Comparison of ENCODE assay signal across 8 cellular contexts in the genomic region with DNA sequence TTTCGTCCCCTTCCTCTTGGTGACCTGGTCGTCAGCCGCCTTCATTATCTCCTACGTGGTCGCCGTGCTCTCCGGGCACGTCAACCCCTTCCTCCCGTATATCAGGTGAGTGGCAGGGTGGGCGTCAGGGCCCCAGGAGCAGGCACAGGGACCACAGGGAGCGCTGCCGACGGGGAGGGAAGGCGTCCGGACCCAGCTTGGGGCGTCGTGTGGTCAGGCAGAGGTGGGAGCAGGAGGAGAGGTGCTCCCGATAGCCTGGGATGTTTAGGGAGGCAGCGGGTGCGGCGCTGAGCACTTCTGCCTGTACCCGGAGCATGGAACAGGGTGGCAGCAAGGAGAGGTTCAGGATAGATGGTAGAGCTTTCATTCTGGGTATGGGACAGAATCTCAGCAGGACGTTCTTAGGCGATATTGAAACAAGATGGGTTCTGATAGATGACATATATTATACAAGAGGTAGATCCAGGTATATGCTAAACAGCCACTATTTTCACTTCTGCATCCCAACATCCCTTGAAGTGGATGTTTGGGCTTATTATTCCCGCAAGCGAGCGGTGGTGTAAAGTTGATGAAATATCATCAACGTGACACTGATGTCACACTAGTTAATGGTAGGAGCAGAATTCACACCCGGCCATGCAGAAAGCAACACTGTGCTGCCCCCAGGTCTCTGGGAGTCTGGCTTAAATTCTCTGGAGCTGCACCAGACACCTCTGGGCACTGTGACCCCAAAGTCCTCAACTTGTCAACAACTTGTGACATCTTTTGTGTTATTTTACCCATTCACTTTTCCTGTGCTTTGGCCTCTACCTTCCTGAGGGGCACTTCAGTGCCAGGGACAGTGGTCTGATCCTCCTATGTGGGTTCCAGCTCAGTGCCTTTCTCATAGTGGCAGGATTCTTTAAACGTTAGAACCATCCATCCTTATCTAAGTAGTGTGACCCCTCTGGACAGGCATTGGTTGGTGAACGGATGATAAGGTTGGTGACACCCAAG. TPM values are rescaled to one million over a fixed set of nuclear protein-coding genes. Genes with fewer than 3 reads are reported as not detected.
DNase-seq lines count a peak whose midpoint lies in the region; ATAC-seq and TF ChIP-seq lines count a peak whose summit lies in the region.

No MANE protein-coding gene starts in this region.

- no peak for TF ChIP-seq CTCF in WTC11 (IDR thresholded peaks at IDR 0.05)
- no peak for TF ChIP-seq CTCF in foreskin keratinocyte (conservative IDR thresholded peaks at IDR 0.05)
- TF ChIP-seq CTCF in osteocyte (IDR thresholded peaks at IDR 0.05) = no peak

- H3K9me3 Mint-ChIP-seq in WTC11 (no peaks in the 10 kb centered on the region), osteocyte (ENCODE audit: unreplicated experiment) (no peaks in the 10 kb centered on the region)

- peaks cover 27% of the 10 kb centered on the region for H3K27me3 Mint-ChIP-seq in WTC11 (ENCODE audit: low read depth)
- no peaks in the 10 kb centered on the region for H3K27me3 Mint-ChIP-seq in osteocyte (ENCODE audit: unreplicated experiment)

- in situ Hi-C loops in Caki2 (cut with HindIII; ENCODE audit: low pct_unique_long_range_greater_than_20kb, low sequenced_read_pairs) = no loop called here

- DNase-seq in Caki2 (ENCODE audit: low read depth) (peak; percentile 94), HK-2 (ENCODE audit: unreplicated experiment) (peak; percentile 56), WTC11 (ENCODE audit: low spot score) (no peak), foreskin keratinocyte (no peak), osteocyte (ENCODE audit: extremely low spot score, unreplicated experiment) (no peak), NK-92 (lab: John Stamatoyannopoulos, UW; ENCODE audit: unreplicated experiment) (no peak), NCI-H526 treated with DMSO at 0.1 percent for 48 hours (lab: John Stamatoyannopoulos, UW) (no peak)

- H3K27ac Mint-ChIP-seq in WTC11 (no peak overlapping the region), osteocyte (ENCODE audit: unreplicated experiment) (peak overlapping the region; percentile 95)

- no peaks in the 10 kb centered on the region for H3K27me3 ChIP-seq in foreskin keratinocyte

- H3K36me3 Mint-ChIP-seq in WTC11 = peaks cover 4% of the 10 kb centered on the region; the same call in 1 of the 2 replicates
- no peaks in the 10 kb centered on the region for H3K36me3 Mint-ChIP-seq in osteocyte (ENCODE audit: unreplicated experiment)

- ATAC-seq in GM19455 (IDR thresholded peaks at IDR 0.05; ENCODE audit: unreplicated experiment) = peak; percentile 29
- peak; percentile 43 for ATAC-seq in WTC11
- ATAC-seq in foreskin keratinocyte = peak; percentile 48

- peak overlapping the region; percentile 87 for H3K4me3 Mint-ChIP-seq in WTC11
- H3K4me3 Mint-ChIP-seq in osteocyte (ENCODE audit: unreplicated experiment) = peak overlapping the region; percentile 93

- H3K27ac ChIP-seq in foreskin keratinocyte = peak overlapping the region; percentile 94

- CTCF ChIA-PET in WTC11 (lab: Charles Lee) = interaction anchor here (1.1 kb wide), 1 partner anchor 48 kb away, joined by 6 read pairs; a partner anchor contains a TSS

- peaks cover 10% of the 10 kb centered on the region for H3K4me1 Mint-ChIP-seq in WTC11
- peaks cover 28% of the 10 kb centered on the region for H3K4me1 Mint-ChIP-seq in osteocyte (ENCODE audit: unreplicated experiment)

- POLR2A ChIA-PET in WTC11 (lab: Charles Lee) = no interaction called here

- no peaks in the 10 kb centered on the region for H3K4me1 ChIP-seq in foreskin keratinocyte

TF ChIP-seq in WTC11, 78 proteins besides CTCF, POLR2A, EP300 and RAD21:
- TF ChIP-seq FOXP1 (CRISPR knock-in tag; IDR thresholded peaks at IDR 0.05; ENCODE audit: borderline replicate concordance) = no peak; the same call in 1 of the 2 replicates
- peak; percentile 88; the same call in 1 of the 2 replicates for TF ChIP-seq ZNF263 (CRISPR knock-in tag; IDR thresholded peaks at IDR 0.05; ENCODE audit: low read depth)
- TF ChIP-seq, protein P1, sequence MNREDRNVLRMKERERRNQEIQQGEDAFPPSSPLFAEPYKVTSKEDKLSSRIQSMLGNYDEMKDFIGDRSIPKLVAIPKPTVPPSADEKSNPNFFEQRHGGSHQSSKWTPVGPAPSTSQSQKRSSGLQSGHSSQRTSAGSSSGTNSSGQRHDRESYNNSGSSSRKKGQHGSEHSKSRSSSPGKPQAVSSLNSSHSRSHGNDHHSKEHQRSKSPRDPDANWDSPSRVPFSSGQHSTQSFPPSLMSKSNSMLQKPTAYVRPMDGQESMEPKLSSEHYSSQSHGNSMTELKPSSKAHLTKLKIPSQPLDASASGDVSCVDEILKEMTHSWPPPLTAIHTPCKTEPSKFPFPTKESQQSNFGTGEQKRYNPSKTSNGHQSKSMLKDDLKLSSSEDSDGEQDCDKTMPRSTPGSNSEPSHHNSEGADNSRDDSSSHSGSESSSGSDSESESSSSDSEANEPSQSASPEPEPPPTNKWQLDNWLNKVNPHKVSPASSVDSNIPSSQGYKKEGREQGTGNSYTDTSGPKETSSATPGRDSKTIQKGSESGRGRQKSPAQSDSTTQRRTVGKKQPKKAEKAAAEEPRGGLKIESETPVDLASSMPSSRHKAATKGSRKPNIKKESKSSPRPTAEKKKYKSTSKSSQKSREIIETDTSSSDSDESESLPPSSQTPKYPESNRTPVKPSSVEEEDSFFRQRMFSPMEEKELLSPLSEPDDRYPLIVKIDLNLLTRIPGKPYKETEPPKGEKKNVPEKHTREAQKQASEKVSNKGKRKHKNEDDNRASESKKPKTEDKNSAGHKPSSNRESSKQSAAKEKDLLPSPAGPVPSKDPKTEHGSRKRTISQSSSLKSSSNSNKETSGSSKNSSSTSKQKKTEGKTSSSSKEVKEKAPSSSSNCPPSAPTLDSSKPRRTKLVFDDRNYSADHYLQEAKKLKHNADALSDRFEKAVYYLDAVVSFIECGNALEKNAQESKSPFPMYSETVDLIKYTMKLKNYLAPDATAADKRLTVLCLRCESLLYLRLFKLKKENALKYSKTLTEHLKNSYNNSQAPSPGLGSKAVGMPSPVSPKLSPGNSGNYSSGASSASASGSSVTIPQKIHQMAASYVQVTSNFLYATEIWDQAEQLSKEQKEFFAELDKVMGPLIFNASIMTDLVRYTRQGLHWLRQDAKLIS (CRISPR knock-in tag; IDR thresholded peaks at IDR 0.05; ENCODE audit: borderline replicate concordance) = no peak
- TF ChIP-seq HMGA2 (CRISPR knock-in tag; IDR thresholded peaks at IDR 0.05) = no peak
- TF ChIP-seq ZNF423 (CRISPR knock-in tag; IDR thresholded peaks at IDR 0.05) = no peak
- no peak for TF ChIP-seq CREM (CRISPR knock-in tag; IDR thresholded peaks at IDR 0.05)
- TF ChIP-seq NFE2L1 (CRISPR knock-in tag; IDR thresholded peaks at IDR 0.05) = 0 out of 2 replicates have a peak, but pooled peaks have one; percentile 29
- TF ChIP-seq ZNF219 (CRISPR knock-in tag; IDR thresholded peaks at IDR 0.05; ENCODE audit: borderline replicate concordance) = no peak
- TF ChIP-seq TEAD1 (CRISPR knock-in tag; IDR thresholded peaks at IDR 0.05) = no peak
- TF ChIP-seq, protein P2, sequence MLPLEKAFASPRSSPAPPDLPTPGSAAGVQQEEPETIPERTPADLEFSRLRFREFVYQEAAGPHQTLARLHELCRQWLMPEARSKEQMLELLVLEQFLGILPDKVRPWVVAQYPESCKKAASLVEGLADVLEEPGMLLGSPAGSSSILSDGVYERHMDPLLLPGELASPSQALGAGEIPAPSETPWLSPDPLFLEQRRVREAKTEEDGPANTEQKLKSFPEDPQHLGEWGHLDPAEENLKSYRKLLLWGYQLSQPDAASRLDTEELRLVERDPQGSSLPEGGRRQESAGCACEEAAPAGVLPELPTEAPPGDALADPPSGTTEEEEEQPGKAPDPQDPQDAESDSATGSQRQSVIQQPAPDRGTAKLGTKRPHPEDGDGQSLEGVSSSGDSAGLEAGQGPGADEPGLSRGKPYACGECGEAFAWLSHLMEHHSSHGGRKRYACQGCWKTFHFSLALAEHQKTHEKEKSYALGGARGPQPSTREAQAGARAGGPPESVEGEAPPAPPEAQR (CRISPR knock-in tag; IDR thresholded peaks at IDR 0.05) = no peak

RNA-seq across cellular contexts. Expression of a gene that starts 0.7 kb away (rescaled TPM):
- total RNA-seq in Caki2 (2014; rRNA removed; shearing (Covaris generic); ENCODE audit: low replicate concordance) = 54.1 and 62.0 TPM in 2 replicates
- total RNA-seq in WTC11 (2021) (6.0 to 6.9 TPM (median 6.6 TPM) in 3 replicates), foreskin keratinocyte (20.8 and 21.6 TPM in 2 replicates), osteocyte (18.2 and 20.0 TPM in 2 replicates)
- polyA plus RNA-seq in foreskin keratinocyte = 13.2 and 13.6 TPM in 2 replicates

RNA-seq across cellular contexts. Expression of a gene that starts 47.4 kb away (rescaled TPM):
- total RNA-seq in Caki2 (2014; rRNA removed; shearing (Covaris generic); ENCODE audit: low replicate concordance) = 13.6 and 19.5 TPM in 2 replicates
- 22.5 to 25.4 TPM (median 24.4 TPM) in 3 replicates for total RNA-seq in WTC11 (2021)
- 32.7 and 33.7 TPM in 2 replicates for total RNA-seq in foreskin keratinocyte
- 8.6 and 10.1 TPM in 2 replicates for polyA plus RNA-seq in foreskin keratinocyte
- 25.8 and 26.8 TPM in 2 replicates for total RNA-seq in osteocyte

Comparison
In these comparisons a context has a peak if more than half of its experiments do, and no peak if none do; other contexts are left out.
1. DNase-seq: peak in Caki2 (single experiment) and HK-2 (single experiment); none in WTC11 (single experiment), foreskin keratinocyte (0 of 2), osteocyte (single experiment), NK-92 (single experiment) and NCI-H526 treated with DMSO at 0.1 percent for 48 hours (single experiment).
2. Peak in every context shown above with its lines, with median percentiles within 50 percentile points of each other: ATAC-seq.